ENCODE assay signal across 18 cellular contexts in the genomic region with DNA sequence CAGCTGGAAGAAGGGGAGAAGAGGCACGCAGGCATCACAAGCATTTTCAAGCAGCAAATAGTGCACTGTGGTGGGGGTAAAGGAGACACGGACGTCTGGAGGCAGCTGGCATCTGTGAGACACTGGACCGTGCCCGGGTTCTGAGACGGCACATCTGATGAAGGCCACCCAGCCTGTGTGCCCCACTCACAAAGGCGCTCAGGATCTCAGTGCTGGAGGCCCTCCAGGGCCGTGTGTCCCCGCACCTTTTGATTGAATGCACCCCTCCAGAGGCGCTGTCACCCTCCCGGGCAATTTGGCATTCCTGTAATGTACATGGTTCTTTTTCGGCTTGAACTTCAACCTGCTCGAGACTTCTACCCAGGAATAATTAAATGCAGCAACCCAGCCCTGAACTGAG.
DNase-seq lines count a peak whose midpoint lies in the region; ATAC-seq and TF ChIP-seq lines count a peak whose summit lies in the region.
"Had no signal": no experiment of that assay in that cellular context is flagged by ENCODE, and none has a peak within 500 bp of the region (broad histone marks: within the 10 kb centered on the region; RNA-seq: fewer than 3 reads in every experiment).

No MANE protein-coding gene starts in this region.

- POLR2A ChIA-PET in WTC11 (lab: Charles Lee), result interaction anchor here (0.9 kb wide), 1 partner anchor 387 kb away, joined by 4 read pairs; no protein-coding TSS in a partner anchor

- no peak for TF ChIP-seq POLR2A in Peyer's patch (IDR thresholded peaks at IDR 0.05)

- no peaks in the 10 kb centered on the region for H3K36me3 Mint-ChIP-seq in WTC11
- peaks cover 3% of the 10 kb centered on the region for H3K36me3 Mint-ChIP-seq in neural progenitor cell
- H3K36me3 Mint-ChIP-seq: CD4-positive, CD25-positive, alpha-beta regulatory T cell had no signal

- no peak overlapping the region for H3K4me2 ChIP-seq in neural progenitor cell

- peaks cover 24% of the 10 kb centered on the region for H3K4me1 Mint-ChIP-seq in WTC11
- peaks cover 43% of the 10 kb centered on the region for H3K4me1 Mint-ChIP-seq in neural progenitor cell

- H4K20me1 ChIP-seq in neural progenitor cell (ENCODE audit: low read depth), result no peaks in the 10 kb centered on the region

- H3K4me3 Mint-ChIP-seq in WTC11, result no peak overlapping the region
- peak overlapping the region; percentile 41 for H3K4me3 Mint-ChIP-seq in neural progenitor cell
- H3K4me3 Mint-ChIP-seq: CD4-positive, CD25-positive, alpha-beta regulatory T cell; CD8-positive, alpha-beta memory T cell; H9 had no signal

- H2AFZ ChIP-seq in neural progenitor cell (replicated peaks), result no peak overlapping the region

- peak overlapping the region; percentile 78 for H3K9ac ChIP-seq in HUES6 (ENCODE audit: low read length)
- no peak overlapping the region for H3K9ac ChIP-seq in neural progenitor cell

- no peak overlapping the region for H3K4me3 ChIP-seq in HUES6 (ENCODE audit: low read depth, low read length)
- H3K4me3 ChIP-seq in neural progenitor cell, result no peak overlapping the region
- H3K4me3 ChIP-seq in Peyer's patch, result no peak overlapping the region
- H3K4me3 ChIP-seq: GM12878 had no signal

- peaks cover 42% of the 10 kb centered on the region for H3K4me1 ChIP-seq in HUES6 (ENCODE audit: control insufficient read depth, insufficient read depth, low read length)
- H3K4me1 ChIP-seq in neural progenitor cell, result peaks cover 15% of the 10 kb centered on the region
- H3K4me1 ChIP-seq in Peyer's patch, result no peaks in the 10 kb centered on the region

- 0 out of 2 replicates have a peak overlapping the region, but pooled peaks have one; percentile 4 for H3K27ac Mint-ChIP-seq in WTC11
- H3K27ac Mint-ChIP-seq in neural progenitor cell, result peak overlapping the region; percentile 89
- H3K27ac Mint-ChIP-seq: CD4-positive, CD25-positive, alpha-beta regulatory T cell; H9 had no signal

- H3K36me3 ChIP-seq in HUES6 (ENCODE audit: control insufficient read depth, insufficient read depth, low read length) (no peaks in the 10 kb centered on the region), neural progenitor cell (no peaks in the 10 kb centered on the region), Peyer's patch (no peaks in the 10 kb centered on the region)
- H3K36me3 ChIP-seq: BE2C had no signal

- H3K9me3 Mint-ChIP-seq in WTC11 (peaks cover 4% of the 10 kb centered on the region; the same call in 1 of the 2 replicates), neural progenitor cell (peaks cover 5% of the 10 kb centered on the region)
- H3K9me3 Mint-ChIP-seq: CD8-positive, alpha-beta memory T cell had no signal

- H3K27me3 Mint-ChIP-seq in WTC11 (ENCODE audit: low read depth) (no peaks in the 10 kb centered on the region; the same call in 1 of the 2 replicates), neural progenitor cell (ENCODE audit: insufficient read depth, low read depth) (peaks cover 15% of the 10 kb centered on the region)

- H3K27ac ChIP-seq in HUES6 (ENCODE audit: low read depth, low read length) (no peak overlapping the region), neural progenitor cell (no peak overlapping the region), Peyer's patch (no peak overlapping the region)

- CTCF ChIA-PET in WTC11 (lab: Charles Lee), result no interaction called here

- H3K9me3 ChIP-seq in HUES6 (ENCODE audit: control insufficient read depth, insufficient read depth, low read depth, low read length), result peaks cover 7% of the 10 kb centered on the region; the same call in 1 of the 2 replicates
- H3K9me3 ChIP-seq in neural progenitor cell (ENCODE audit: low read depth), result no peaks in the 10 kb centered on the region
- H3K9me3 ChIP-seq in Peyer's patch, result no peaks in the 10 kb centered on the region
- H3K9me3 ChIP-seq: BE2C had no signal

- TF ChIP-seq CTCF in WTC11 (IDR thresholded peaks at IDR 0.05) (no peak), neural progenitor cell (IDR thresholded peaks at IDR 0.05) (no peak), Peyer's patch (IDR thresholded peaks at IDR 0.05) (no peak)

- H3F3A ChIP-seq in neural progenitor cell (ENCODE audit: low read depth), result peaks cover 4% of the 10 kb centered on the region

- no peak for DNase-seq in WTC11 (ENCODE audit: low spot score)
- DNase-seq in neural progenitor cell (ENCODE audit: low spot score), result no peak
- DNase-seq in dermis blood vessel endothelial cell, result no peak
- no peak for DNase-seq in activated gamma-delta T cell (lab: John Stamatoyannopoulos, UW)
- no peak for DNase-seq in Peyer's patch
- DNase-seq: BE2C; C1 segment of cervical spinal cord; CD4-positive, CD25-positive, alpha-beta regulatory T cell; CD8-positive, alpha-beta memory T cell; COR-L47; DMS 273 treated with DMSO at 0.1 percent for 48 hours; DMS53; DND-41; EL; GOT3; H9 had no signal

- H3K27me3 ChIP-seq in HUES6 (ENCODE audit: control insufficient read depth, insufficient read depth, low read length) (peaks cover 19% of the 10 kb centered on the region), neural progenitor cell (peaks cover 16% of the 10 kb centered on the region), Peyer's patch (no peaks in the 10 kb centered on the region)
- H3K27me3 ChIP-seq: BE2C had no signal

- ATAC-seq in WTC11, result no peak
- ATAC-seq: GM12878 had no signal

- H3K79me2 ChIP-seq in neural progenitor cell (ENCODE audit: low read depth), result no peaks in the 10 kb centered on the region

TF ChIP-seq in WTC11, 78 proteins besides CTCF, POLR2A, EP300 and RAD21:
- TF ChIP-seq, protein P1, sequence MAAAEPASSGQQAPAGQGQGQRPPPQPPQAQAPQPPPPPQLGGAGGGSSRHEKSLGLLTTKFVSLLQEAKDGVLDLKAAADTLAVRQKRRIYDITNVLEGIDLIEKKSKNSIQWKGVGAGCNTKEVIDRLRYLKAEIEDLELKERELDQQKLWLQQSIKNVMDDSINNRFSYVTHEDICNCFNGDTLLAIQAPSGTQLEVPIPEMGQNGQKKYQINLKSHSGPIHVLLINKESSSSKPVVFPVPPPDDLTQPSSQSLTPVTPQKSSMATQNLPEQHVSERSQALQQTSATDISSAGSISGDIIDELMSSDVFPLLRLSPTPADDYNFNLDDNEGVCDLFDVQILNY (CRISPR knock-in tag; IDR thresholded peaks at IDR 0.05), result no peak
- TF ChIP-seq ZNF121 (CRISPR knock-in tag; IDR thresholded peaks at IDR 0.05) (no peak), ZMAT4 (CRISPR knock-in tag; IDR thresholded peaks at IDR 0.05) (no peak)
